1 cellular context compared by ENCODE assay signal in genomic region chr20:675453-676314, GRCh38.
TF ChIP-seq lines count a peak whose summit lies in the region.

Gene SCRT2, minus strand, starts transcription at chr20:675802. Its CDS starts 201 bp downstream, at chr20:675601.

TF ChIP-seq in WTC11, 78 proteins besides CTCF, POLR2A, EP300 and RAD21 (continued from another document and continues in another):
- TF ChIP-seq, protein P1, sequence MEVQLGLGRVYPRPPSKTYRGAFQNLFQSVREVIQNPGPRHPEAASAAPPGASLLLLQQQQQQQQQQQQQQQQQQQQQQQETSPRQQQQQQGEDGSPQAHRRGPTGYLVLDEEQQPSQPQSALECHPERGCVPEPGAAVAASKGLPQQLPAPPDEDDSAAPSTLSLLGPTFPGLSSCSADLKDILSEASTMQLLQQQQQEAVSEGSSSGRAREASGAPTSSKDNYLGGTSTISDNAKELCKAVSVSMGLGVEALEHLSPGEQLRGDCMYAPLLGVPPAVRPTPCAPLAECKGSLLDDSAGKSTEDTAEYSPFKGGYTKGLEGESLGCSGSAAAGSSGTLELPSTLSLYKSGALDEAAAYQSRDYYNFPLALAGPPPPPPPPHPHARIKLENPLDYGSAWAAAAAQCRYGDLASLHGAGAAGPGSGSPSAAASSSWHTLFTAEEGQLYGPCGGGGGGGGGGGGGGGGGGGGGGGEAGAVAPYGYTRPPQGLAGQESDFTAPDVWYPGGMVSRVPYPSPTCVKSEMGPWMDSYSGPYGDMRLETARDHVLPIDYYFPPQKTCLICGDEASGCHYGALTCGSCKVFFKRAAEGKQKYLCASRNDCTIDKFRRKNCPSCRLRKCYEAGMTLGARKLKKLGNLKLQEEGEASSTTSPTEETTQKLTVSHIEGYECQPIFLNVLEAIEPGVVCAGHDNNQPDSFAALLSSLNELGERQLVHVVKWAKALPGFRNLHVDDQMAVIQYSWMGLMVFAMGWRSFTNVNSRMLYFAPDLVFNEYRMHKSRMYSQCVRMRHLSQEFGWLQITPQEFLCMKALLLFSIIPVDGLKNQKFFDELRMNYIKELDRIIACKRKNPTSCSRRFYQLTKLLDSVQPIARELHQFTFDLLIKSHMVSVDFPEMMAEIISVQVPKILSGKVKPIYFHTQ (CRISPR knock-in tag; IDR thresholded peaks at IDR 0.05), result no peak
- peak; percentile 87 for TF ChIP-seq CREM (CRISPR knock-in tag; IDR thresholded peaks at IDR 0.05)
- no peak for TF ChIP-seq NR1H2 (CRISPR knock-in tag; IDR thresholded peaks at IDR 0.05)
- TF ChIP-seq, protein P2, sequence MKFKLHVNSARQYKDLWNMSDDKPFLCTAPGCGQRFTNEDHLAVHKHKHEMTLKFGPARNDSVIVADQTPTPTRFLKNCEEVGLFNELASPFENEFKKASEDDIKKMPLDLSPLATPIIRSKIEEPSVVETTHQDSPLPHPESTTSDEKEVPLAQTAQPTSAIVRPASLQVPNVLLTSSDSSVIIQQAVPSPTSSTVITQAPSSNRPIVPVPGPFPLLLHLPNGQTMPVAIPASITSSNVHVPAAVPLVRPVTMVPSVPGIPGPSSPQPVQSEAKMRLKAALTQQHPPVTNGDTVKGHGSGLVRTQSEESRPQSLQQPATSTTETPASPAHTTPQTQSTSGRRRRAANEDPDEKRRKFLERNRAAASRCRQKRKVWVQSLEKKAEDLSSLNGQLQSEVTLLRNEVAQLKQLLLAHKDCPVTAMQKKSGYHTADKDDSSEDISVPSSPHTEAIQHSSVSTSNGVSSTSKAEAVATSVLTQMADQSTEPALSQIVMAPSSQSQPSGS (CRISPR knock-in tag; IDR thresholded peaks at IDR 0.05; ENCODE audit: borderline replicate concordance, low read depth), result no peak
- TF ChIP-seq ETV6 (CRISPR knock-in tag; IDR thresholded peaks at IDR 0.05), result peak; percentile 91
- peak; percentile 85; the same call in 1 of the 2 replicates for TF ChIP-seq ELF4 (CRISPR knock-in tag; IDR thresholded peaks at IDR 0.05; ENCODE audit: low read depth)
- TF ChIP-seq EMX1 (CRISPR knock-in tag; IDR thresholded peaks at IDR 0.05), result no peak
- peak; percentile 82 for TF ChIP-seq FOXK1 (CRISPR knock-in tag; IDR thresholded peaks at IDR 0.05)
- TF ChIP-seq TP53 (CRISPR knock-in tag; IDR thresholded peaks at IDR 0.05), result peak; percentile 96
- TF ChIP-seq ZNF416 (CRISPR knock-in tag; IDR thresholded peaks at IDR 0.05), result no peak
- 0 out of 2 replicates have a peak, but pooled peaks have one; percentile 87 for TF ChIP-seq TCF7 (CRISPR knock-in tag; IDR thresholded peaks at IDR 0.05; ENCODE audit: low read depth)
- peak; percentile 90 for TF ChIP-seq TEAD1 (CRISPR knock-in tag; IDR thresholded peaks at IDR 0.05)
- TF ChIP-seq, protein P3, sequence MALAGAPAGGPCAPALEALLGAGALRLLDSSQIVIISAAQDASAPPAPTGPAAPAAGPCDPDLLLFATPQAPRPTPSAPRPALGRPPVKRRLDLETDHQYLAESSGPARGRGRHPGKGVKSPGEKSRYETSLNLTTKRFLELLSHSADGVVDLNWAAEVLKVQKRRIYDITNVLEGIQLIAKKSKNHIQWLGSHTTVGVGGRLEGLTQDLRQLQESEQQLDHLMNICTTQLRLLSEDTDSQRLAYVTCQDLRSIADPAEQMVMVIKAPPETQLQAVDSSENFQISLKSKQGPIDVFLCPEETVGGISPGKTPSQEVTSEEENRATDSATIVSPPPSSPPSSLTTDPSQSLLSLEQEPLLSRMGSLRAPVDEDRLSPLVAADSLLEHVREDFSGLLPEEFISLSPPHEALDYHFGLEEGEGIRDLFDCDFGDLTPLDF (CRISPR knock-in tag; IDR thresholded peaks at IDR 0.05), result peak; percentile 63; the same call in 1 of the 2 replicates
- TF ChIP-seq NFYB (CRISPR knock-in tag; conservative IDR thresholded peaks at IDR 0.05; ENCODE audit: low read depth), result no peak; the same call in 1 of the 2 replicates
- no peak for TF ChIP-seq ZNF263 (CRISPR knock-in tag; IDR thresholded peaks at IDR 0.05; ENCODE audit: low read depth)
- TF ChIP-seq ATF1 (CRISPR knock-in tag; IDR thresholded peaks at IDR 0.05), result 0 out of 2 replicates have a peak, but pooled peaks have one; percentile 30
- TF ChIP-seq ZNF512 (CRISPR knock-in tag; IDR thresholded peaks at IDR 0.05; ENCODE audit: borderline replicate concordance), result no peak
- TF ChIP-seq CDX4 (CRISPR knock-in tag; IDR thresholded peaks at IDR 0.05; ENCODE audit: borderline replicate concordance), result no peak
- peak; percentile 69; the same call in 1 of the 2 replicates for TF ChIP-seq SP1 (CRISPR knock-in tag; conservative IDR thresholded peaks at IDR 0.05)
- peak; percentile 44; the same call in 1 of the 2 replicates for TF ChIP-seq ZNF423 (CRISPR knock-in tag; IDR thresholded peaks at IDR 0.05)
- TF ChIP-seq ZNF317 (CRISPR knock-in tag; IDR thresholded peaks at IDR 0.05; ENCODE audit: borderline replicate concordance, low read depth), result no peak
- TF ChIP-seq JAZF1 (CRISPR knock-in tag; IDR thresholded peaks at IDR 0.05), result no peak
- TF ChIP-seq HMGA2 (CRISPR knock-in tag; IDR thresholded peaks at IDR 0.05), result no peak
- no peak for TF ChIP-seq GRHL2 (CRISPR knock-in tag; IDR thresholded peaks at IDR 0.05; ENCODE audit: insufficient replicate concordance, severe bottlenecking)
- no peak for TF ChIP-seq SOX15 (CRISPR knock-in tag; IDR thresholded peaks at IDR 0.05)
- peak; percentile 84 for TF ChIP-seq E2F4 (CRISPR knock-in tag; IDR thresholded peaks at IDR 0.05; ENCODE audit: borderline replicate concordance, low read depth)
- TF ChIP-seq, protein P4, sequence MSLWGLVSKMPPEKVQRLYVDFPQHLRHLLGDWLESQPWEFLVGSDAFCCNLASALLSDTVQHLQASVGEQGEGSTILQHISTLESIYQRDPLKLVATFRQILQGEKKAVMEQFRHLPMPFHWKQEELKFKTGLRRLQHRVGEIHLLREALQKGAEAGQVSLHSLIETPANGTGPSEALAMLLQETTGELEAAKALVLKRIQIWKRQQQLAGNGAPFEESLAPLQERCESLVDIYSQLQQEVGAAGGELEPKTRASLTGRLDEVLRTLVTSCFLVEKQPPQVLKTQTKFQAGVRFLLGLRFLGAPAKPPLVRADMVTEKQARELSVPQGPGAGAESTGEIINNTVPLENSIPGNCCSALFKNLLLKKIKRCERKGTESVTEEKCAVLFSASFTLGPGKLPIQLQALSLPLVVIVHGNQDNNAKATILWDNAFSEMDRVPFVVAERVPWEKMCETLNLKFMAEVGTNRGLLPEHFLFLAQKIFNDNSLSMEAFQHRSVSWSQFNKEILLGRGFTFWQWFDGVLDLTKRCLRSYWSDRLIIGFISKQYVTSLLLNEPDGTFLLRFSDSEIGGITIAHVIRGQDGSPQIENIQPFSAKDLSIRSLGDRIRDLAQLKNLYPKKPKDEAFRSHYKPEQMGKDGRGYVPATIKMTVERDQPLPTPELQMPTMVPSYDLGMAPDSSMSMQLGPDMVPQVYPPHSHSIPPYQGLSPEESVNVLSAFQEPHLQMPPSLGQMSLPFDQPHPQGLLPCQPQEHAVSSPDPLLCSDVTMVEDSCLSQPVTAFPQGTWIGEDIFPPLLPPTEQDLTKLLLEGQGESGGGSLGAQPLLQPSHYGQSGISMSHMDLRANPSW (CRISPR knock-in tag; conservative IDR thresholded peaks at IDR 0.05; ENCODE audit: low read depth), result peak; percentile 95; the same call in 1 of the 2 replicates
- 0 out of 2 replicates have a peak, but pooled peaks have one; percentile 50 for TF ChIP-seq ZBTB21 (CRISPR knock-in tag; IDR thresholded peaks at IDR 0.05; ENCODE audit: borderline replicate concordance)
- TF ChIP-seq JUN (CRISPR knock-in tag; IDR thresholded peaks at IDR 0.05), result peak; percentile 95
- TF ChIP-seq, protein P5, sequence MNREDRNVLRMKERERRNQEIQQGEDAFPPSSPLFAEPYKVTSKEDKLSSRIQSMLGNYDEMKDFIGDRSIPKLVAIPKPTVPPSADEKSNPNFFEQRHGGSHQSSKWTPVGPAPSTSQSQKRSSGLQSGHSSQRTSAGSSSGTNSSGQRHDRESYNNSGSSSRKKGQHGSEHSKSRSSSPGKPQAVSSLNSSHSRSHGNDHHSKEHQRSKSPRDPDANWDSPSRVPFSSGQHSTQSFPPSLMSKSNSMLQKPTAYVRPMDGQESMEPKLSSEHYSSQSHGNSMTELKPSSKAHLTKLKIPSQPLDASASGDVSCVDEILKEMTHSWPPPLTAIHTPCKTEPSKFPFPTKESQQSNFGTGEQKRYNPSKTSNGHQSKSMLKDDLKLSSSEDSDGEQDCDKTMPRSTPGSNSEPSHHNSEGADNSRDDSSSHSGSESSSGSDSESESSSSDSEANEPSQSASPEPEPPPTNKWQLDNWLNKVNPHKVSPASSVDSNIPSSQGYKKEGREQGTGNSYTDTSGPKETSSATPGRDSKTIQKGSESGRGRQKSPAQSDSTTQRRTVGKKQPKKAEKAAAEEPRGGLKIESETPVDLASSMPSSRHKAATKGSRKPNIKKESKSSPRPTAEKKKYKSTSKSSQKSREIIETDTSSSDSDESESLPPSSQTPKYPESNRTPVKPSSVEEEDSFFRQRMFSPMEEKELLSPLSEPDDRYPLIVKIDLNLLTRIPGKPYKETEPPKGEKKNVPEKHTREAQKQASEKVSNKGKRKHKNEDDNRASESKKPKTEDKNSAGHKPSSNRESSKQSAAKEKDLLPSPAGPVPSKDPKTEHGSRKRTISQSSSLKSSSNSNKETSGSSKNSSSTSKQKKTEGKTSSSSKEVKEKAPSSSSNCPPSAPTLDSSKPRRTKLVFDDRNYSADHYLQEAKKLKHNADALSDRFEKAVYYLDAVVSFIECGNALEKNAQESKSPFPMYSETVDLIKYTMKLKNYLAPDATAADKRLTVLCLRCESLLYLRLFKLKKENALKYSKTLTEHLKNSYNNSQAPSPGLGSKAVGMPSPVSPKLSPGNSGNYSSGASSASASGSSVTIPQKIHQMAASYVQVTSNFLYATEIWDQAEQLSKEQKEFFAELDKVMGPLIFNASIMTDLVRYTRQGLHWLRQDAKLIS (CRISPR knock-in tag; IDR thresholded peaks at IDR 0.05; ENCODE audit: borderline replicate concordance), result no peak
- TF ChIP-seq ESRRA (CRISPR knock-in tag; IDR thresholded peaks at IDR 0.05; ENCODE audit: borderline replicate concordance), result 0 out of 2 replicates have a peak, but pooled peaks have one; percentile 54
- TF ChIP-seq MYBL2 (CRISPR knock-in tag; IDR thresholded peaks at IDR 0.05), result 0 out of 2 replicates have a peak, but pooled peaks have one; percentile 55
- no peak for TF ChIP-seq PRRX2 (CRISPR knock-in tag; IDR thresholded peaks at IDR 0.05)
- peak; percentile 90; the same call in 1 of the 2 replicates for TF ChIP-seq ZNF232 (CRISPR knock-in tag; IDR thresholded peaks at IDR 0.05)
- TF ChIP-seq GTF2I (CRISPR knock-in tag; conservative IDR thresholded peaks at IDR 0.05), result no peak
- TF ChIP-seq, protein P6, sequence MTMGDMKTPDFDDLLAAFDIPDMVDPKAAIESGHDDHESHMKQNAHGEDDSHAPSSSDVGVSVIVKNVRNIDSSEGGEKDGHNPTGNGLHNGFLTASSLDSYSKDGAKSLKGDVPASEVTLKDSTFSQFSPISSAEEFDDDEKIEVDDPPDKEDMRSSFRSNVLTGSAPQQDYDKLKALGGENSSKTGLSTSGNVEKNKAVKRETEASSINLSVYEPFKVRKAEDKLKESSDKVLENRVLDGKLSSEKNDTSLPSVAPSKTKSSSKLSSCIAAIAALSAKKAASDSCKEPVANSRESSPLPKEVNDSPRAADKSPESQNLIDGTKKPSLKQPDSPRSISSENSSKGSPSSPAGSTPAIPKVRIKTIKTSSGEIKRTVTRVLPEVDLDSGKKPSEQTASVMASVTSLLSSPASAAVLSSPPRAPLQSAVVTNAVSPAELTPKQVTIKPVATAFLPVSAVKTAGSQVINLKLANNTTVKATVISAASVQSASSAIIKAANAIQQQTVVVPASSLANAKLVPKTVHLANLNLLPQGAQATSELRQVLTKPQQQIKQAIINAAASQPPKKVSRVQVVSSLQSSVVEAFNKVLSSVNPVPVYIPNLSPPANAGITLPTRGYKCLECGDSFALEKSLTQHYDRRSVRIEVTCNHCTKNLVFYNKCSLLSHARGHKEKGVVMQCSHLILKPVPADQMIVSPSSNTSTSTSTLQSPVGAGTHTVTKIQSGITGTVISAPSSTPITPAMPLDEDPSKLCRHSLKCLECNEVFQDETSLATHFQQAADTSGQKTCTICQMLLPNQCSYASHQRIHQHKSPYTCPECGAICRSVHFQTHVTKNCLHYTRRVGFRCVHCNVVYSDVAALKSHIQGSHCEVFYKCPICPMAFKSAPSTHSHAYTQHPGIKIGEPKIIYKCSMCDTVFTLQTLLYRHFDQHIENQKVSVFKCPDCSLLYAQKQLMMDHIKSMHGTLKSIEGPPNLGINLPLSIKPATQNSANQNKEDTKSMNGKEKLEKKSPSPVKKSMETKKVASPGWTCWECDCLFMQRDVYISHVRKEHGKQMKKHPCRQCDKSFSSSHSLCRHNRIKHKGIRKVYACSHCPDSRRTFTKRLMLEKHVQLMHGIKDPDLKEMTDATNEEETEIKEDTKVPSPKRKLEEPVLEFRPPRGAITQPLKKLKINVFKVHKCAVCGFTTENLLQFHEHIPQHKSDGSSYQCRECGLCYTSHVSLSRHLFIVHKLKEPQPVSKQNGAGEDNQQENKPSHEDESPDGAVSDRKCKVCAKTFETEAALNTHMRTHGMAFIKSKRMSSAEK (CRISPR knock-in tag; IDR thresholded peaks at IDR 0.05; ENCODE audit: borderline replicate concordance), result no peak
